Comparison of ENCODE assay signal across 16 cellular contexts in genomic region chr7:11171569-11172192, GRCh38.
"Had no signal": no experiment of that assay in that cellular context is flagged by ENCODE, and none has a peak within 500 bp of the region (broad histone marks: within the 10 kb centered on the region; RNA-seq: fewer than 3 reads in every experiment).

No MANE protein-coding gene starts in this region.

- H3K4me3 Mint-ChIP-seq: activated CD4-positive, alpha-beta memory T cell treated with anti-CD3 and anti-CD28 coated beads, Interleukin-2, amount 10 ng/mL, durations not matched to agents 7 days and 5 days; activated naive CD4-positive, alpha-beta T cell treated with anti-CD3 and anti-CD28 coated beads for 36 hours; natural killer cell treated with Interleukin-12 subunit alpha and Interleukin-12 subunit beta and Interleukin-15 and Interleukin-18, amount 100 ng/mL, for 72 hours; WTC11 had no signal

- H3K27me3 Mint-ChIP-seq: activated CD4-positive, alpha-beta memory T cell treated with anti-CD3 and anti-CD28 coated beads, Interleukin-2, amount 10 ng/mL, durations not matched to agents 7 days and 5 days; natural killer cell treated with Interleukin-12 subunit alpha and Interleukin-12 subunit beta and Interleukin-15 and Interleukin-18, amount 100 ng/mL, for 72 hours had no signal

- H3K36me3 Mint-ChIP-seq: natural killer cell treated with Interleukin-12 subunit alpha and Interleukin-12 subunit beta and Interleukin-15 and Interleukin-18, amount 100 ng/mL, for 72 hours; WTC11 had no signal

- H3K27me3 ChIP-seq: body of pancreas, dorsolateral prefrontal cortex, foreskin keratinocyte, sigmoid colon, thyroid gland had no signal

- H3K27ac Mint-ChIP-seq: activated CD4-positive, alpha-beta memory T cell treated with anti-CD3 and anti-CD28 coated beads, Interleukin-2, amount 10 ng/mL, durations not matched to agents 7 days and 5 days; activated naive CD4-positive, alpha-beta T cell treated with anti-CD3 and anti-CD28 coated beads for 36 hours; natural killer cell treated with Interleukin-12 subunit alpha and Interleukin-12 subunit beta and Interleukin-15 and Interleukin-18, amount 100 ng/mL, for 72 hours; WTC11 had no signal

- H3K36me3 ChIP-seq: sigmoid colon, thyroid gland had no signal

- H3K4me1 Mint-ChIP-seq: WTC11 had no signal

- H3K4me1 ChIP-seq: foreskin keratinocyte, sigmoid colon, thyroid gland had no signal

- DNase-seq: activated CD4-positive, alpha-beta memory T cell treated with anti-CD3 and anti-CD28 coated beads, Interleukin-2, amount 10 ng/mL, durations not matched to agents 7 days and 5 days; activated CD4-positive, alpha-beta T cell treated with anti-CD3 and anti-CD28 coated beads for 48 hours; activated naive CD4-positive, alpha-beta T cell treated with anti-CD3 and anti-CD28 coated beads for 36 hours; activated T-cell treated with anti-CD3 and anti-CD28 coated beads, Interleukin-2, amount 50 U/mL, for 1 hour; body of pancreas; foreskin keratinocyte; hippocampal formation; left cardiac atrium; nucleus accumbens; sigmoid colon; stimulated activated CD8-positive, alpha-beta memory T cell treated with anti-CD3 and anti-CD28 coated beads, Interleukin-4, amount 100 ng/mL, for 48 hours; stimulated activated naive CD4-positive, alpha-beta T cell treated with Interleukin-2 at 50 U/mL for 16 hours; thyroid gland had no signal

- ATAC-seq: body of pancreas; foreskin keratinocyte; natural killer cell treated with Interleukin-12 subunit alpha and Interleukin-12 subunit beta and Interleukin-15 and Interleukin-18, amount 100 ng/mL, for 72 hours; WTC11 had no signal

- H3K9me3 Mint-ChIP-seq: activated CD4-positive, alpha-beta memory T cell treated with anti-CD3 and anti-CD28 coated beads, Interleukin-2, amount 10 ng/mL, durations not matched to agents 7 days and 5 days; activated naive CD4-positive, alpha-beta T cell treated with anti-CD3 and anti-CD28 coated beads for 36 hours; natural killer cell treated with Interleukin-12 subunit alpha and Interleukin-12 subunit beta and Interleukin-15 and Interleukin-18, amount 100 ng/mL, for 72 hours; WTC11 had no signal

- H3K27ac ChIP-seq: body of pancreas, foreskin keratinocyte, sigmoid colon, thyroid gland had no signal

- H3K4me3 ChIP-seq: body of pancreas, dorsolateral prefrontal cortex, sigmoid colon, thyroid gland had no signal

- H3K9me3 ChIP-seq: body of pancreas, sigmoid colon, thyroid gland had no signal
